8 cellular contexts compared by ENCODE assay signal in genomic region chr19:57191141-57192063, GRCh38. TPM values are rescaled to one million over a fixed set of nuclear protein-coding genes. Genes with fewer than 3 reads are reported as not detected.
DNase-seq lines count a peak whose midpoint lies in the region; ATAC-seq, FAIRE-seq and TF ChIP-seq lines count a peak whose summit lies in the region.

Gene ZNF264, plus strand, starts transcription at chr19:57191500. Its CDS starts 414 bp downstream, at chr19:57191914.

- no peaks in the 10 kb centered on the region for H3K9me3 ChIP-seq in kidney (ENCODE audit: control insufficient read depth in 1 of 2, low read length in 2 of 2)

- intact Hi-C loops in kidney (cut with DNase I) = no loop called here

- peak within 1 kb of the TSS; percentile 80 to 95 for H3K9ac ChIP-seq in kidney (ENCODE audit: low read length in 2 of 2)

- peaks cover 10 to 20% of the 10 kb centered on the region in 2 donors for H3K4me1 ChIP-seq in kidney (ENCODE audit: control insufficient read depth in 1 of 2, insufficient read depth in 1 of 2, low read depth in 1 of 2, low read length in 2 of 2)

- no peak for TF ChIP-seq CTCF in kidney (IDR thresholded peaks at IDR 0.05; ENCODE audit: borderline replicate concordance, extremely low read depth, insufficient read depth)

- H3K4me3 ChIP-seq in kidney (ENCODE audit: low read length in 2 of 2) = peak within 1 kb of the TSS; percentile 73 to 82

- peak; percentile 68 for ATAC-seq in GM18861 (IDR thresholded peaks at IDR 0.05; ENCODE audit: unreplicated experiment)
- ATAC-seq in HG03097 (IDR thresholded peaks at IDR 0.05; ENCODE audit: low FRiP score, unreplicated experiment) = peak; percentile 86

- peak; percentile 75 for DNase-seq in ACHN
- DNase-seq in NCI-H2227 treated with DMSO at 0.1 percent for 48 hours (lab: John Stamatoyannopoulos, UW) = peak; percentile 96
- DNase-seq in activated CD4-positive, alpha-beta T cell treated with anti-CD3 and anti-CD28 coated beads for 24 hours (ENCODE audit: low read depth in 2 of 2) = peak; percentile 82 to 84
- DNase-seq in cerebellum (ENCODE audit: low spot score) = peak; percentile 92
- DNase-seq in kidney = peak; percentile 97
- DNase-seq in stimulated activated CD4-positive, alpha-beta T cell treated with anti-CD3 and anti-CD28 coated beads, Interleukin-15, amount 100 ng/mL, for 1 hour (ENCODE audit: low read depth in 1 of 2, low spot score in 1 of 2) = peak; percentile 73 to 86

- peaks cover 26 to 30% of the 10 kb centered on the region in 2 donors for H3K36me3 ChIP-seq in kidney (ENCODE audit: control insufficient read depth in 1 of 2, insufficient read depth in 2 of 2, low read length in 2 of 2)

- FAIRE-seq in kidney (lab: Jason Lieb, UNC) = no peak

- peak within 1 kb of the TSS; percentile 83 to 85 for H3K27ac ChIP-seq in kidney (ENCODE audit: low read depth in 2 of 2, low read length in 2 of 2)

- in situ Hi-C loops in ACHN (cut with HindIII; ENCODE audit: low pct_ligation_motif_present, low pct_unique_long_range_greater_than_20kb, low sequenced_read_pairs) = no loop called here

RNA-seq across cellular contexts. Expression of gene ZNF264, which starts in this region (rescaled TPM):
- 29.0 TPM for total RNA-seq in cerebellum
- total RNA-seq in kidney = 52.3 TPM
- polyA plus RNA-seq in kidney (ENCODE audit: insufficient read depth, low read depth, low replicate concordance) = 4.0 TPM

Comparison
In these comparisons a context has a peak if more than half of its experiments do, and no peak if none do; other contexts are left out.
1. Peak in every context shown above with its lines: DNase-seq, ATAC-seq, H3K4me3 ChIP-seq and H3K27ac ChIP-seq.